In genomic region chr11:14873632-14874031, GRCh38 we compare ENCODE assay signal across 16 cellular contexts. TPM values are rescaled to one million over a fixed set of nuclear protein-coding genes. Genes with fewer than 3 reads are reported as not detected.
A peak's percentile ranks its signal among the peaks of the same experiment; 100 is the strongest.
DNase-seq lines count a peak whose midpoint lies in the region; ATAC-seq and TF ChIP-seq lines count a peak whose summit lies in the region.
"Had no signal": no experiment of that assay in that cellular context is flagged by ENCODE, and none has a peak within 500 bp of the region (broad histone marks: within the 10 kb centered on the region; RNA-seq: fewer than 3 reads in every experiment).

No MANE protein-coding gene starts in this region.

- no peak for ATAC-seq in CD8-positive, alpha-beta T cell
- ATAC-seq in activated naive CD8-positive, alpha-beta T cell treated with anti-CD3 and anti-CD28 coated beads, Interleukin-2, amount 50 U/mL, for 24 hours: no peak
- no peak for ATAC-seq in naive thymus-derived CD4-positive, alpha-beta T cell
- ATAC-seq: HCT116 had no signal

- H3K27ac ChIP-seq in CD8-positive, alpha-beta T cell (ENCODE audit: low read depth, low read length): no peak overlapping the region
- H3K27ac ChIP-seq in naive thymus-derived CD4-positive, alpha-beta T cell (ENCODE audit: low read depth, low read length): no peak overlapping the region
- no peak overlapping the region for H3K27ac ChIP-seq in prostate gland
- H3K27ac ChIP-seq: BLaER1, GM23248 had no signal

- CTCF ChIA-PET in CD8-positive, alpha-beta T cell (lab: Charles Lee): no interaction called here
- CTCF ChIA-PET in naive thymus-derived CD4-positive, alpha-beta T cell (lab: Charles Lee): interaction anchor here (1.6 kb wide), 1 partner anchor 34 kb away, joined by 5 read pairs; no protein-coding TSS in a partner anchor

- TF ChIP-seq POLR2A in prostate gland (IDR thresholded peaks at IDR 0.05): no peak

- H3K4me3 ChIP-seq in CD8-positive, alpha-beta T cell (ENCODE audit: low read depth, low read length): no peak overlapping the region
- no peak overlapping the region for H3K4me3 ChIP-seq in naive thymus-derived CD4-positive, alpha-beta T cell (ENCODE audit: low read length)
- no peak overlapping the region for H3K4me3 ChIP-seq in prostate gland
- H3K4me3 ChIP-seq: BLaER1, GM23248 had no signal

- no peak overlapping the region for H3K4me3 Mint-ChIP-seq in activated T-cell treated with anti-CD3 and anti-CD28 coated beads, Interleukin-2, amount 50 U/mL, for 24 hours
- H3K4me3 Mint-ChIP-seq in CD8-positive, alpha-beta T cell: no peak overlapping the region
- H3K4me3 Mint-ChIP-seq in activated naive CD8-positive, alpha-beta T cell treated with anti-CD3 and anti-CD28 coated beads, Interleukin-2, amount 50 U/mL, for 24 hours: no peak overlapping the region
- H3K4me3 Mint-ChIP-seq in naive thymus-derived CD4-positive, alpha-beta T cell: no peak overlapping the region
- no peak overlapping the region for H3K4me3 Mint-ChIP-seq in activated CD4-positive, alpha-beta T cell treated with anti-CD3 and anti-CD28 coated beads, Interleukin-2, amount 10 ng/mL, durations not matched to agents 24 days and 14 days

- H3K27me3 ChIP-seq in CD8-positive, alpha-beta T cell (ENCODE audit: insufficient read depth, low read length): no peaks in the 10 kb centered on the region
- no peaks in the 10 kb centered on the region for H3K27me3 ChIP-seq in naive thymus-derived CD4-positive, alpha-beta T cell (ENCODE audit: control insufficient read depth in 2 of 2, insufficient read depth in 2 of 2, low read length in 2 of 2)
- H3K27me3 ChIP-seq in prostate gland (replicated peaks; ENCODE audit: insufficient read depth): no peaks in the 10 kb centered on the region
- H3K27me3 ChIP-seq: BLaER1 had no signal

- DNase-seq in activated T-cell treated with anti-CD3 and anti-CD28 coated beads, Interleukin-2, amount 50 U/mL, for 24 hours: no peak
- no peak for DNase-seq in activated T-cell treated with anti-CD3 and anti-CD28 coated beads, Interleukin-2, amount 50 U/mL, for 1 hour
- no peak for DNase-seq in CD8-positive, alpha-beta T cell
- no peak for DNase-seq in activated naive CD8-positive, alpha-beta T cell treated with anti-CD3 and anti-CD28 coated beads, Interleukin-2, amount 50 U/mL, for 24 hours
- no peak for DNase-seq in naive thymus-derived CD4-positive, alpha-beta T cell
- DNase-seq in activated CD4-positive, alpha-beta T cell treated with anti-CD3 and anti-CD28 coated beads, Interleukin-2, amount 10 ng/mL, durations not matched to agents 24 days and 14 days: no peak
- no peak for DNase-seq in activated CD4-positive, alpha-beta T cell treated with anti-CD3 and anti-CD28 coated beads, Interleukin-2, amount 50 U/mL, for 4 hours
- DNase-seq in prostate gland (ENCODE audit: low spot score): no peak
- DNase-seq: 8988T, AML-193, DMS153, DMS79 treated with DMSO at 0.1 percent for 48 hours, EL, GM23248 had no signal

- intact Hi-C loops in CD8-positive, alpha-beta T cell (cut with DNase I, micrococcal nuclease): no loop called here
- intact Hi-C loops in naive thymus-derived CD4-positive, alpha-beta T cell (cut with micrococcal nuclease): loop anchor here in 1 of 2 donors (2.0 kb wide), 1 partner anchor 13 kb away; no protein-coding TSS in a partner anchor
- intact Hi-C loops in activated CD4-positive, alpha-beta T cell treated with anti-CD3 and anti-CD28 coated beads, Interleukin-2, amount 10 ng/mL, durations not matched to agents 24 days and 14 days (cut with micrococcal nuclease): no loop called here
- intact Hi-C loops in prostate gland (cut with DNase I): no loop called here

- H3K4me1 ChIP-seq in CD8-positive, alpha-beta T cell (ENCODE audit: insufficient read depth, low read length): no peaks in the 10 kb centered on the region
- H3K4me1 ChIP-seq in naive thymus-derived CD4-positive, alpha-beta T cell (ENCODE audit: control insufficient read depth in 2 of 2, insufficient read depth in 2 of 2, low read length in 2 of 2): no peaks in the 10 kb centered on the region
- H3K4me1 ChIP-seq in prostate gland (replicated peaks): no peaks in the 10 kb centered on the region
- H3K4me1 ChIP-seq: BLaER1 had no signal

- TF ChIP-seq CTCF in CD8-positive, alpha-beta T cell (IDR thresholded peaks at IDR 0.05): no peak
- TF ChIP-seq CTCF in prostate gland (IDR thresholded peaks at IDR 0.05): no peak

- H3K27me3 Mint-ChIP-seq in activated T-cell treated with anti-CD3 and anti-CD28 coated beads, Interleukin-2, amount 50 U/mL, for 24 hours: no peaks in the 10 kb centered on the region
- H3K27me3 Mint-ChIP-seq in CD8-positive, alpha-beta T cell (ENCODE audit: low read depth): no peaks in the 10 kb centered on the region
- no peaks in the 10 kb centered on the region for H3K27me3 Mint-ChIP-seq in activated naive CD8-positive, alpha-beta T cell treated with anti-CD3 and anti-CD28 coated beads, Interleukin-2, amount 50 U/mL, for 24 hours
- H3K27me3 Mint-ChIP-seq in naive thymus-derived CD4-positive, alpha-beta T cell: no peaks in the 10 kb centered on the region
- no peaks in the 10 kb centered on the region for H3K27me3 Mint-ChIP-seq in activated CD4-positive, alpha-beta T cell treated with anti-CD3 and anti-CD28 coated beads, Interleukin-2, amount 10 ng/mL, durations not matched to agents 24 days and 14 days

- peaks cover 25% of the 10 kb centered on the region for H3K36me3 ChIP-seq in CD8-positive, alpha-beta T cell (ENCODE audit: insufficient read depth, low read length)
- peaks cover 5 to 56% (median 8%) of the 10 kb centered on the region in 3 experiments for H3K36me3 ChIP-seq in naive thymus-derived CD4-positive, alpha-beta T cell (ENCODE audit: control insufficient read depth in 2 of 3, insufficient read depth in 3 of 3, low read length in 3 of 3)
- no peaks in the 10 kb centered on the region for H3K36me3 ChIP-seq in prostate gland

- no peaks in the 10 kb centered on the region for H3K9me3 Mint-ChIP-seq in activated T-cell treated with anti-CD3 and anti-CD28 coated beads, Interleukin-2, amount 50 U/mL, for 24 hours
- H3K9me3 Mint-ChIP-seq in CD8-positive, alpha-beta T cell: no peaks in the 10 kb centered on the region
- H3K9me3 Mint-ChIP-seq in activated naive CD8-positive, alpha-beta T cell treated with anti-CD3 and anti-CD28 coated beads, Interleukin-2, amount 50 U/mL, for 24 hours: no peaks in the 10 kb centered on the region
- peaks cover 0 to 2% (median 0%) of the 10 kb centered on the region in 11 donors for H3K9me3 Mint-ChIP-seq in naive thymus-derived CD4-positive, alpha-beta T cell
- no peaks in the 10 kb centered on the region for H3K9me3 Mint-ChIP-seq in activated CD4-positive, alpha-beta T cell treated with anti-CD3 and anti-CD28 coated beads, Interleukin-2, amount 10 ng/mL, durations not matched to agents 24 days and 14 days

- H3K4me1 Mint-ChIP-seq in activated T-cell treated with anti-CD3 and anti-CD28 coated beads, Interleukin-2, amount 50 U/mL, for 24 hours (ENCODE audit: low read depth): peaks cover 22% of the 10 kb centered on the region
- peaks cover 14% of the 10 kb centered on the region for H3K4me1 Mint-ChIP-seq in CD8-positive, alpha-beta T cell (ENCODE audit: low read depth)
- peaks cover 5% of the 10 kb centered on the region for H3K4me1 Mint-ChIP-seq in activated naive CD8-positive, alpha-beta T cell treated with anti-CD3 and anti-CD28 coated beads, Interleukin-2, amount 50 U/mL, for 24 hours
- H3K4me1 Mint-ChIP-seq in naive thymus-derived CD4-positive, alpha-beta T cell: peaks cover 5 to 25% (median 13%) of the 10 kb centered on the region in 7 donors
- peaks cover 8% of the 10 kb centered on the region for H3K4me1 Mint-ChIP-seq in activated CD4-positive, alpha-beta T cell treated with anti-CD3 and anti-CD28 coated beads, Interleukin-2, amount 10 ng/mL, durations not matched to agents 24 days and 14 days

- H3K9me3 ChIP-seq in CD8-positive, alpha-beta T cell (ENCODE audit: low read length): no peaks in the 10 kb centered on the region
- H3K9me3 ChIP-seq in naive thymus-derived CD4-positive, alpha-beta T cell (ENCODE audit: control insufficient read depth in 2 of 3, low read length in 3 of 3): no peaks in the 10 kb centered on the region
- no peaks in the 10 kb centered on the region for H3K9me3 ChIP-seq in prostate gland
- H3K9me3 ChIP-seq: BLaER1 had no signal

- POLR2A ChIA-PET in CD8-positive, alpha-beta T cell (lab: Charles Lee): no interaction called here
- POLR2A ChIA-PET in naive thymus-derived CD4-positive, alpha-beta T cell (lab: Charles Lee): no interaction called here

- peak overlapping the region; percentile 53 for H3K27ac Mint-ChIP-seq in activated T-cell treated with anti-CD3 and anti-CD28 coated beads, Interleukin-2, amount 50 U/mL, for 24 hours
- peak overlapping the region; percentile 72 for H3K27ac Mint-ChIP-seq in CD8-positive, alpha-beta T cell
- peak overlapping the region; percentile 8 for H3K27ac Mint-ChIP-seq in activated naive CD8-positive, alpha-beta T cell treated with anti-CD3 and anti-CD28 coated beads, Interleukin-2, amount 50 U/mL, for 24 hours
- peak overlapping the region in 8 of 9 donors; percentile 15 to 62 (median 42) for H3K27ac Mint-ChIP-seq in naive thymus-derived CD4-positive, alpha-beta T cell
- H3K27ac Mint-ChIP-seq in activated CD4-positive, alpha-beta T cell treated with anti-CD3 and anti-CD28 coated beads, Interleukin-2, amount 10 ng/mL, durations not matched to agents 24 days and 14 days: no peak overlapping the region

- peaks cover 87% of the 10 kb centered on the region for H3K36me3 Mint-ChIP-seq in activated T-cell treated with anti-CD3 and anti-CD28 coated beads, Interleukin-2, amount 50 U/mL, for 24 hours (ENCODE audit: low read depth)
- H3K36me3 Mint-ChIP-seq in CD8-positive, alpha-beta T cell: peaks cover 90% of the 10 kb centered on the region
- peaks cover 46% of the 10 kb centered on the region for H3K36me3 Mint-ChIP-seq in activated naive CD8-positive, alpha-beta T cell treated with anti-CD3 and anti-CD28 coated beads, Interleukin-2, amount 50 U/mL, for 24 hours (ENCODE audit: low read depth)
- H3K36me3 Mint-ChIP-seq in naive thymus-derived CD4-positive, alpha-beta T cell: peaks cover 15 to 81% (median 56%) of the 10 kb centered on the region in 5 donors
- H3K36me3 Mint-ChIP-seq in activated CD4-positive, alpha-beta T cell treated with anti-CD3 and anti-CD28 coated beads, Interleukin-2, amount 10 ng/mL, durations not matched to agents 24 days and 14 days (ENCODE audit: low read depth): peaks cover 74% of the 10 kb centered on the region

- WGBS in prostate gland: 88% methylated on average over 4 of the region's 4 CpGs

RNA-seq across cellular contexts. Expression of gene CYP2R1, which starts 18.4 kb away (rescaled TPM):
- 10 to 100 TPM; 10.7 to 12.6 TPM for total RNA-seq in CD8-positive, alpha-beta T cell
- 10 to 100 TPM; 13.3 to 18.6 (median 14.7) TPM for total RNA-seq in naive thymus-derived CD4-positive, alpha-beta T cell
- polyA plus RNA-seq in naive thymus-derived CD4-positive, alpha-beta T cell: 10 to 100 TPM; 18.2 to 19.1 TPM
- 13.1 and 13.7 TPM in 2 replicates for total RNA-seq in activated CD4-positive, alpha-beta T cell treated with anti-CD3 and anti-CD28 coated beads, Interleukin-2, amount 10 ng/mL, durations not matched to agents 24 days and 14 days
- total RNA-seq in prostate gland: 10 to 100 TPM; 21.1 to 26.6 TPM
